In the genomic region with DNA sequence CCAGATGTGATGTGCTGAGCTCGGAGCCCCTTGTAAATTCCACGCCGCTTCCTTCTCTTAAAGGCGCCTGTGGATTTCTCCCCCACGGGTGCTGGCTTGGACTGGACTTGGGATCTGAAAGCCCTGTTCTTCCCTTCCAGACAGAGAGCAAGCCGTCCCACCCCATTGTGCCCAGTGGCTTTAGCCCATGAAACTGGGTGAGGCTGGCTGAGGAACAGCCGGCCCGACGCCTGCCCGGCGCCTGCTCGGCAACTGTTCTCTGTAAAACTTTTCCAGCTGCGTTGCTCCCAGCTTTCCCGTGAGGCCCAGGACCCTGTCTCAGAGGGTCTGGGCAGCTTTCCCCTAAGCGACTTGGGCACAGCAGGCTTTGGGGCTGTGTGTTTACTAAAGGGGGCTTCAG, we compare ENCODE assay signal across 24 cellular contexts.
"Had no signal": no experiment of that assay in that cellular context is flagged by ENCODE, and none has a peak within 500 bp of the region (broad histone marks: within the 10 kb centered on the region; RNA-seq: fewer than 3 reads in every experiment).

No MANE protein-coding gene starts in this region.

- H3K27me3 Mint-ChIP-seq: naive B cell; natural killer cell treated with Interleukin-12 subunit alpha and Interleukin-12 subunit beta and Interleukin-15 and Interleukin-18, amount 100 ng/mL, for 72 hours; stimulated activated memory B cell treated with anti-CD40 and anti-IgM and Interleukin-4, amounts not matched to agents 10 μg/mL and 1 μg/mL and 100 μg/mL, for 72 hours; stimulated activated naive CD8-positive, alpha-beta T cell treated with anti-CD3 and anti-CD28 coated beads, Interleukin-15, amount 100 ng/mL, for 72 hours had no signal

- H3K4me3 Mint-ChIP-seq: immature natural killer cell; naive B cell; natural killer cell treated with Interleukin-12 subunit alpha and Interleukin-12 subunit beta and Interleukin-15 and Interleukin-18, amount 100 ng/mL, for 72 hours; neural crest cell; stimulated activated memory B cell treated with anti-CD40 and anti-IgM and Interleukin-4, amounts not matched to agents 10 μg/mL and 1 μg/mL and 100 μg/mL, for 72 hours; stimulated activated naive CD8-positive, alpha-beta T cell treated with anti-CD3 and anti-CD28 coated beads, Interleukin-15, amount 100 ng/mL, for 72 hours; type B pancreatic cell had no signal

- H3K4me1 Mint-ChIP-seq: immature natural killer cell; naive B cell; stimulated activated memory B cell treated with anti-CD40 and anti-IgM and Interleukin-4, amounts not matched to agents 10 μg/mL and 1 μg/mL and 100 μg/mL, for 72 hours; stimulated activated naive CD8-positive, alpha-beta T cell treated with anti-CD3 and anti-CD28 coated beads, Interleukin-15, amount 100 ng/mL, for 72 hours had no signal

- H3K27ac ChIP-seq: left lung, lower lobe of right lung, ovary, right atrium auricular region, tibial nerve, uterus had no signal

- DNase-seq: hypothalamus; immature natural killer cell; kidney; left colon; left lung; lower lobe of right lung; mammary epithelial cell; mesenchymal stem cell; naive B cell; ovary; stimulated activated CD4-positive, alpha-beta T cell treated with anti-CD3 and anti-CD28 coated beads, Interleukin-1b, Interleukin-23, amount 100 ng/mL, for 48 hours; stimulated activated CD4-positive, alpha-beta T cell treated with anti-CD3 and anti-CD28 coated beads, Interleukin-2, amount 100 ng/mL, for 48 hours; stimulated activated CD4-positive, alpha-beta T cell treated with anti-CD3 and anti-CD28 coated beads, Interleukin-4, amount 100 ng/mL, for 4 hours; stimulated activated CD8-positive, alpha-beta memory T cell treated with anti-CD3 and anti-CD28 coated beads, Interleukin-4, amount 100 ng/mL, for 48 hours; stimulated activated naive CD4-positive, alpha-beta T cell treated with Interleukin-2 at 50 U/mL for 16 hours; stimulated activated naive CD8-positive, alpha-beta T cell treated with anti-CD3 and anti-CD28 coated beads, Interleukin-15, amount 100 ng/mL, for 72 hours; uterus had no signal

- H3K4me1 ChIP-seq: left lung, lower lobe of right lung, right atrium auricular region, tibial nerve, uterus had no signal

- H3K27me3 ChIP-seq: ovary, right atrium auricular region, tibial nerve, uterus had no signal

- H3K36me3 Mint-ChIP-seq: immature natural killer cell; naive B cell; natural killer cell treated with Interleukin-12 subunit alpha and Interleukin-12 subunit beta and Interleukin-15 and Interleukin-18, amount 100 ng/mL, for 72 hours; stimulated activated memory B cell treated with anti-CD40 and anti-IgM and Interleukin-4, amounts not matched to agents 10 μg/mL and 1 μg/mL and 100 μg/mL, for 72 hours; type B pancreatic cell had no signal

- H3K27ac Mint-ChIP-seq: immature natural killer cell; naive B cell; natural killer cell treated with Interleukin-12 subunit alpha and Interleukin-12 subunit beta and Interleukin-15 and Interleukin-18, amount 100 ng/mL, for 72 hours; stimulated activated memory B cell treated with anti-CD40 and anti-IgM and Interleukin-4, amounts not matched to agents 10 μg/mL and 1 μg/mL and 100 μg/mL, for 72 hours; stimulated activated naive CD8-positive, alpha-beta T cell treated with anti-CD3 and anti-CD28 coated beads, Interleukin-15, amount 100 ng/mL, for 72 hours; type B pancreatic cell had no signal

- H3K9me3 Mint-ChIP-seq: natural killer cell treated with Interleukin-12 subunit alpha and Interleukin-12 subunit beta and Interleukin-15 and Interleukin-18, amount 100 ng/mL, for 72 hours; neural crest cell; stimulated activated memory B cell treated with anti-CD40 and anti-IgM and Interleukin-4, amounts not matched to agents 10 μg/mL and 1 μg/mL and 100 μg/mL, for 72 hours; type B pancreatic cell had no signal

- H3K4me2 ChIP-seq: smooth muscle cell had no signal

- H3K4me3 ChIP-seq: left lung, lower lobe of right lung, ovary, right atrium auricular region, smooth muscle cell, tibial nerve, uterus had no signal

- H3K36me3 ChIP-seq: left lung, lower lobe of right lung, ovary, right atrium auricular region, tibial nerve, uterus had no signal

- H3K9me3 ChIP-seq: lower lobe of right lung, ovary, right atrium auricular region, uterus had no signal
